ENCODE assay signal across 20 cellular contexts in genomic region chr16:4877298-4877685, GRCh38. TPM values are rescaled to one million over a fixed set of nuclear protein-coding genes. Genes with fewer than 3 reads are reported as not detected.
"Had no signal": no experiment of that assay in that cellular context is flagged by ENCODE, and none has a peak within 500 bp of the region (broad histone marks: within the 10 kb centered on the region; RNA-seq: fewer than 3 reads in every experiment).

No MANE protein-coding gene starts in this region.

- H3K36me3 ChIP-seq: ovary had no signal

- H3K27me3 Mint-ChIP-seq: naive thymus-derived CD8-positive, alpha-beta T cell had no signal

- H3K27ac Mint-ChIP-seq: naive thymus-derived CD8-positive, alpha-beta T cell had no signal

- H3K4me3 ChIP-seq: esophagus squamous epithelium, gastroesophageal sphincter, mucosa of descending colon, ovary, right atrium auricular region, sigmoid colon, skin epidermis, stomach, thoracic aorta, transverse colon had no signal

- H3K9me3 ChIP-seq: esophagus squamous epithelium, gastroesophageal sphincter, mucosa of descending colon, ovary, right atrium auricular region, sigmoid colon, stomach, thoracic aorta, transverse colon had no signal

- ATAC-seq: gastroesophageal sphincter; left colon; left ventricle myocardium superior; mucosa of descending colon; naive thymus-derived CD8-positive, alpha-beta T cell had no signal

- H3K27ac ChIP-seq: epithelial cell of prostate, esophagus squamous epithelium, gastroesophageal sphincter, ovary, right atrium auricular region, sigmoid colon, stomach, thoracic aorta, transverse colon had no signal

- DNase-seq: effector memory CD4-positive, alpha-beta T cell; esophagus squamous epithelium; foreskin fibroblast; glutamatergic neuron; left colon; left ventricle myocardium superior; mucosa of descending colon; sigmoid colon; stimulated activated CD4-positive, alpha-beta T cell treated with anti-CD3 and anti-CD28 coated beads, Interleukin-2, amount 100 ng/mL, for 24 hours; stimulated activated CD4-positive, alpha-beta T cell treated with anti-CD3 and anti-CD28 coated beads, Interleukin-4, amount 100 ng/mL, for 4 hours; stimulated activated naive CD4-positive, alpha-beta T cell; stomach; transverse colon had no signal

- H3K4me3 Mint-ChIP-seq: naive thymus-derived CD8-positive, alpha-beta T cell had no signal

- H3K27me3 ChIP-seq: esophagus squamous epithelium, gastroesophageal sphincter, ovary, right atrium auricular region, sigmoid colon, stomach, transverse colon had no signal

- H3K4me1 ChIP-seq: transverse colon had no signal

- H3K9me3 Mint-ChIP-seq: naive thymus-derived CD8-positive, alpha-beta T cell had no signal

RNA-seq across cellular contexts. Expression of gene PPL, which starts 59.7 kb away (rescaled TPM):
- total RNA-seq: naive thymus-derived CD8-positive, alpha-beta T cell had no signal
